In genomic region chr21:34807146-34807880, GRCh38 we compare ENCODE assay signal across 8 cellular contexts.
DNase-seq lines count a peak whose midpoint lies in the region; ATAC-seq and TF ChIP-seq lines count a peak whose summit lies in the region.

No MANE protein-coding gene starts in this region.

- H3K27me3 Mint-ChIP-seq in endodermal cell (ENCODE audit: insufficient read depth), result peaks cover 4% of the 10 kb centered on the region

- peak; percentile 39 for ATAC-seq in HG03558 (IDR thresholded peaks at IDR 0.05; ENCODE audit: extremely low read depth, unreplicated experiment)
- no peak for ATAC-seq in GM18858 (IDR thresholded peaks at IDR 0.05; ENCODE audit: unreplicated experiment)
- ATAC-seq in GM21526 (IDR thresholded peaks at IDR 0.05; ENCODE audit: low FRiP score, unreplicated experiment), result no peak

- TF ChIP-seq EP300 in esophagus muscularis mucosa (IDR thresholded peaks at IDR 0.05), result no peak

- H3K4me3 ChIP-seq in GM06990 (replicated peaks; ENCODE audit: low read depth, low read length) (no peak overlapping the region), endodermal cell (ENCODE audit: low read length) (no peak overlapping the region), esophagus muscularis mucosa (no peak overlapping the region)

- WGBS in endodermal cell (ENCODE audit: insufficient coverage in 1 of 2, insufficient read length in 1 of 2), 2 experiments, result 85 to 90% methylated on average over 2 to 7 of the region's 7 CpGs
- WGBS in esophagus muscularis mucosa, result 80% methylated on average over 7 of the region's 7 CpGs

- peaks cover 20% of the 10 kb centered on the region for H3K9me3 Mint-ChIP-seq in endodermal cell

- H3K4me1 ChIP-seq in endodermal cell (ENCODE audit: control insufficient read depth, insufficient read depth, low read length), result no peaks in the 10 kb centered on the region
- H3K4me1 ChIP-seq in esophagus muscularis mucosa, result no peaks in the 10 kb centered on the region

- TF ChIP-seq POLR2A in esophagus muscularis mucosa (IDR thresholded peaks at IDR 0.05; ENCODE audit: low read depth), result no peak

- no peak overlapping the region for H3K27ac ChIP-seq in endodermal cell (ENCODE audit: low read depth, low read length)
- H3K27ac ChIP-seq in esophagus muscularis mucosa (replicated peaks in 1 of 4), result no peak overlapping the region

- H3K27me3 ChIP-seq in GM06990 (replicated peaks; ENCODE audit: control insufficient read depth, insufficient read depth, low read length), result no peaks in the 10 kb centered on the region
- H3K27me3 ChIP-seq in endodermal cell (ENCODE audit: control insufficient read depth, insufficient read depth, low read length, poor library complexity, severe bottlenecking), result no peaks in the 10 kb centered on the region
- H3K27me3 ChIP-seq in esophagus muscularis mucosa, result no peaks in the 10 kb centered on the region

- DNase-seq in GM06990 (ENCODE audit: extremely low read depth, insufficient read length) (peak; percentile 40), endodermal cell (peak; percentile 73), smooth muscle cell of the brain vasculature (ENCODE audit: low read depth, low spot score) (peak; percentile 65), esophagus muscularis mucosa (ENCODE audit: extremely low spot score) (no peak)
- peak; percentile 24 to 65 for DNase-seq in activated CD4-positive, alpha-beta T cell treated with anti-CD3 and anti-CD28 coated beads, Interleukin-2, amount 50 U/mL, for 24 hours (ENCODE audit: low read depth in 1 of 2, low spot score in 1 of 2)

- intact Hi-C loops in esophagus muscularis mucosa (cut with DNase I), result no loop called here

- H3K9ac ChIP-seq in endodermal cell (ENCODE audit: extremely low read depth, low read length, poor library complexity, severe bottlenecking), result no peak overlapping the region

- no peak overlapping the region for H3K27ac Mint-ChIP-seq in endodermal cell

- peaks cover 7% of the 10 kb centered on the region for H3K36me3 Mint-ChIP-seq in endodermal cell (ENCODE audit: low read depth)

- TF ChIP-seq CTCF in GM06990 (IDR thresholded peaks at IDR 0.05; ENCODE audit: insufficient read depth, low read length, poor library complexity, severe bottlenecking), result no peak
- TF ChIP-seq CTCF in endodermal cell (conservative IDR thresholded peaks at IDR 0.05), result no peak
- TF ChIP-seq CTCF in esophagus muscularis mucosa (IDR thresholded peaks at IDR 0.05), result no peak

- H3K4me1 Mint-ChIP-seq in endodermal cell, result no peaks in the 10 kb centered on the region

- H3K36me3 ChIP-seq in GM06990 (ENCODE audit: control insufficient read depth, insufficient read depth, low read length) (no peaks in the 10 kb centered on the region), endodermal cell (ENCODE audit: control insufficient read depth, insufficient read depth, low read length) (no peaks in the 10 kb centered on the region), esophagus muscularis mucosa (no peaks in the 10 kb centered on the region)

- H3K9me3 ChIP-seq in endodermal cell (ENCODE audit: control insufficient read depth, low read length) (peaks cover 25% of the 10 kb centered on the region), esophagus muscularis mucosa (peaks cover 0 to 18% (median 3%) of the 10 kb centered on the region in 4 donors)

- H3K4me3 Mint-ChIP-seq in endodermal cell, result no peak overlapping the region
